Comparison of ENCODE assay signal across 22 cellular contexts in genomic region chr11:114086394-114086793, GRCh38. TPM values are rescaled to one million over a fixed set of nuclear protein-coding genes. Genes with fewer than 3 reads are reported as not detected.
DNase-seq lines count a peak whose midpoint lies in the region; ATAC-seq and TF ChIP-seq lines count a peak whose summit lies in the region.
"Had no signal": no experiment of that assay in that cellular context is flagged by ENCODE, and none has a peak within 500 bp of the region (broad histone marks: within the 10 kb centered on the region; RNA-seq: fewer than 3 reads in every experiment).

No MANE protein-coding gene starts in this region.

- H3K4me1 ChIP-seq in right lobe of liver (peaks cover 0 to 96% (median 45%) of the 10 kb centered on the region in 4 donors), thoracic aorta (ENCODE audit: control insufficient read depth in 1 of 2, low read depth in 2 of 2) (peaks cover 94 to 100% of the 10 kb centered on the region in 2 donors)
- H3K4me1 ChIP-seq: BE2C, HAP-1, SJCRH30 had no signal

- H3K36me3 ChIP-seq in right lobe of liver, result peaks cover 0 to 22% (median 2%) of the 10 kb centered on the region in 4 donors
- peaks cover 40% of the 10 kb centered on the region for H3K36me3 ChIP-seq in thoracic aorta
- H3K36me3 ChIP-seq: BE2C, HAP-1, SJCRH30 had no signal

- no peaks in the 10 kb centered on the region for H3K9me3 ChIP-seq in right lobe of liver
- no peaks in the 10 kb centered on the region for H3K9me3 ChIP-seq in thoracic aorta
- H3K9me3 ChIP-seq: A549, BE2C, HAP-1, SJCRH30 had no signal

- no peak for TF ChIP-seq POLR2A in right lobe of liver (IDR thresholded peaks at IDR 0.05)

- ATAC-seq in right lobe of liver, result no peak
- no peak for ATAC-seq in thoracic aorta (ENCODE audit: insufficient number of reproducible peaks, low FRiP score, low read depth)
- ATAC-seq: A549, esophagus mucosa had no signal

- peak overlapping the region in 2 of 3 donors; percentile 29 to 45 for H3K27ac ChIP-seq in right lobe of liver
- peak overlapping the region; percentile 48 to 80 for H3K27ac ChIP-seq in thoracic aorta
- H3K27ac ChIP-seq: A549, KMS-11, SJCRH30 had no signal

- peak; percentile 30 for DNase-seq in NCI-H748 (lab: John Stamatoyannopoulos, UW; ENCODE audit: unreplicated experiment)
- DNase-seq in NCI-H748 treated with DMSO at 0.1 percent for 48 hours (lab: John Stamatoyannopoulos, UW), result no peak
- DNase-seq in OCI-M1 (lab: John Stamatoyannopoulos, UW), result peak; percentile 49
- DNase-seq in right lobe of liver, result no peak
- DNase-seq in thoracic aorta (ENCODE audit: low spot score), result no peak
- DNase-seq in globus pallidus (ENCODE audit: low spot score), result no peak
- no peak for DNase-seq in OCI-M2 (lab: John Stamatoyannopoulos, UW; ENCODE audit: unreplicated experiment)
- no peak for DNase-seq in NCI-H510A (lab: John Stamatoyannopoulos, UW)
- DNase-seq: activated CD4-positive, alpha-beta T cell treated with anti-CD3 and anti-CD28 coated beads, Interleukin-2, amount 50 U/mL, for 48 hours; amniotic stem cell; BE2C; central memory CD4-positive, alpha-beta T cell; effector CD4-positive, alpha-beta T cell; kidney glomerular epithelial cell; SJCRH30; stimulated activated CD4-positive, alpha-beta T cell treated with anti-CD3 and anti-CD28 coated beads, Interleukin-2, amount 100 ng/mL, for 48 hours had no signal

- TF ChIP-seq CTCF in right lobe of liver (IDR thresholded peaks at IDR 0.05), result no peak
- TF ChIP-seq CTCF in thoracic aorta (IDR thresholded peaks at IDR 0.05), result no peak

- no peaks in the 10 kb centered on the region for H3K27me3 ChIP-seq in right lobe of liver
- H3K27me3 ChIP-seq in thoracic aorta (replicated peaks; ENCODE audit: insufficient read depth), result no peaks in the 10 kb centered on the region
- H3K27me3 ChIP-seq: SJCRH30 had no signal

- H3K4me3 ChIP-seq in right lobe of liver (no peak overlapping the region), thoracic aorta (peak overlapping the region; percentile 4)
- H3K4me3 ChIP-seq: A549, HAP-1, SJCRH30, smooth muscle cell had no signal

- intact Hi-C loops in right lobe of liver (cut with DNase I), result no loop called here

- WGBS in right lobe of liver (ENCODE audit: insufficient coverage, low coverage, low lambda C conversion rate, missing lambda C conversion rate), result 10% methylated on average over 1 of the region's 1 CpG

RNA-seq across cellular contexts. Expression of gene ZBTB16, which starts 26.9 kb away (rescaled TPM):
- total RNA-seq in right lobe of liver (100 to 1,000 TPM in 2 of 6 experiments, 10 to 100 TPM in 4; 13.1 to 205 (median 52.2) TPM), thoracic aorta (100 to 1,000 TPM; 314 to 545 TPM)
- total RNA-seq: HT-29, SJCRH30, smooth muscle cell had no signal

Comparison
In these comparisons a context has a peak if more than half of its experiments do, and no peak if none do; other contexts are left out.
1. DNase-seq: peak in NCI-H748 (single experiment) and OCI-M1 (single experiment); none in NCI-H748 treated with DMSO at 0.1 percent for 48 hours (single experiment), right lobe of liver (0 of 3), thoracic aorta (single experiment), globus pallidus (single experiment), OCI-M2 (single experiment) and NCI-H510A (single experiment).